Comparison of ENCODE assay signal across 2 cellular contexts in the genomic region with DNA sequence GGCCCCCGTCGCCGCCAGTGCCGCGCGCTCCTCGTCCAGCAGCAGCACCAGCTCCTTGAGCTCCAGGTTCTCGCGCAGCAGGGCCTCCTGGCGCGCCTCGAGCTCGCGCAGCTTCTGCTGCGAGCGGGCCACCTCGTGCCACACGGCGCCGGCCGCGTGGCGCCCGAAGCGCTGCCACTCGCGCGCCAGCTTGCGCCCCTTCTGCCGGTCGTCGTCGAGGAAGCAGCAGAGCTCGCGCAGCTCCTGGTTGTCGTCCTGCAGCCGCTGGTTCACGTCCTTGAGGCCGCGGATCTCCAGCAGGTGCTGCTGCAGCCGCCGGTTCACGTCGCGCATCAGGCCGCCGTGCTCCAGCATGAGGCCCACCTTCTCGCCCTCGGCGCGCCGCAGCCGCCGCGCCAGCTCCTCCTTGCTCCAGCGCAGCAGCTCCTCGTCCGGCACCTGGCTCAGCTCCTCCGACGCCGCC.
TF ChIP-seq lines count a peak whose summit lies in the region.

No MANE protein-coding gene starts in this region.

TF ChIP-seq in SK-N-SH treated with all-trans-retinoic acid at 6 μM for 48 hours, 23 proteins besides CTCF, POLR2A, EP300 and RAD21 (continued from another document):
- TF ChIP-seq, protein P1, sequence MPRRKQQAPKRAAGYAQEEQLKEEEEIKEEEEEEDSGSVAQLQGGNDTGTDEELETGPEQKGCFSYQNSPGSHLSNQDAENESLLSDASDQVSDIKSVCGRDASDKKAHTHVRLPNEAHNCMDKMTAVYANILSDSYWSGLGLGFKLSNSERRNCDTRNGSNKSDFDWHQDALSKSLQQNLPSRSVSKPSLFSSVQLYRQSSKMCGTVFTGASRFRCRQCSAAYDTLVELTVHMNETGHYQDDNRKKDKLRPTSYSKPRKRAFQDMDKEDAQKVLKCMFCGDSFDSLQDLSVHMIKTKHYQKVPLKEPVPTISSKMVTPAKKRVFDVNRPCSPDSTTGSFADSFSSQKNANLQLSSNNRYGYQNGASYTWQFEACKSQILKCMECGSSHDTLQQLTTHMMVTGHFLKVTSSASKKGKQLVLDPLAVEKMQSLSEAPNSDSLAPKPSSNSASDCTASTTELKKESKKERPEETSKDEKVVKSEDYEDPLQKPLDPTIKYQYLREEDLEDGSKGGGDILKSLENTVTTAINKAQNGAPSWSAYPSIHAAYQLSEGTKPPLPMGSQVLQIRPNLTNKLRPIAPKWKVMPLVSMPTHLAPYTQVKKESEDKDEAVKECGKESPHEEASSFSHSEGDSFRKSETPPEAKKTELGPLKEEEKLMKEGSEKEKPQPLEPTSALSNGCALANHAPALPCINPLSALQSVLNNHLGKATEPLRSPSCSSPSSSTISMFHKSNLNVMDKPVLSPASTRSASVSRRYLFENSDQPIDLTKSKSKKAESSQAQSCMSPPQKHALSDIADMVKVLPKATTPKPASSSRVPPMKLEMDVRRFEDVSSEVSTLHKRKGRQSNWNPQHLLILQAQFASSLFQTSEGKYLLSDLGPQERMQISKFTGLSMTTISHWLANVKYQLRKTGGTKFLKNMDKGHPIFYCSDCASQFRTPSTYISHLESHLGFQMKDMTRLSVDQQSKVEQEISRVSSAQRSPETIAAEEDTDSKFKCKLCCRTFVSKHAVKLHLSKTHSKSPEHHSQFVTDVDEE (CRISPR knock-in tag; IDR thresholded peaks at IDR 0.05) = peak; percentile 64; the same call in 1 of the 2 replicates

TF ChIP-seq in GM12878, 131 proteins besides CTCF, POLR2A, EP300 and RAD21:
- 0 out of 2 replicates have a peak, but pooled peaks have one; percentile 21 for TF ChIP-seq NKRF (conservative IDR thresholded peaks at IDR 0.05)
- TF ChIP-seq RBBP5 (conservative IDR thresholded peaks at IDR 0.05) = no peak
- TF ChIP-seq ZNF217 (IDR thresholded peaks at IDR 0.05) = no peak
- TF ChIP-seq E4F1 (IDR thresholded peaks at IDR 0.05; ENCODE audit: borderline replicate concordance, partially characterized antibody) = no peak
- no peak for TF ChIP-seq YBX1 (IDR thresholded peaks at IDR 0.05)
- TF ChIP-seq, protein P2, sequence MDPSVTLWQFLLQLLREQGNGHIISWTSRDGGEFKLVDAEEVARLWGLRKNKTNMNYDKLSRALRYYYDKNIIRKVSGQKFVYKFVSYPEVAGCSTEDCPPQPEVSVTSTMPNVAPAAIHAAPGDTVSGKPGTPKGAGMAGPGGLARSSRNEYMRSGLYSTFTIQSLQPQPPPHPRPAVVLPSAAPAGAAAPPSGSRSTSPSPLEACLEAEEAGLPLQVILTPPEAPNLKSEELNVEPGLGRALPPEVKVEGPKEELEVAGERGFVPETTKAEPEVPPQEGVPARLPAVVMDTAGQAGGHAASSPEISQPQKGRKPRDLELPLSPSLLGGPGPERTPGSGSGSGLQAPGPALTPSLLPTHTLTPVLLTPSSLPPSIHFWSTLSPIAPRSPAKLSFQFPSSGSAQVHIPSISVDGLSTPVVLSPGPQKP (IDR thresholded peaks at IDR 0.05; ENCODE audit: low read depth, low read length) = no peak
- 0 out of 2 replicates have a peak, but pooled peaks have one; percentile 26 for TF ChIP-seq ZNF207 (IDR thresholded peaks at IDR 0.05; ENCODE audit: borderline replicate concordance)
- 0 out of 2 replicates have a peak, but pooled peaks have one; percentile 27 for TF ChIP-seq GATAD2B (conservative IDR thresholded peaks at IDR 0.05; ENCODE audit: low read depth)
- no peak for TF ChIP-seq HDAC6 (IDR thresholded peaks at IDR 0.05; ENCODE audit: unreplicated experiment)
- TF ChIP-seq IKZF1 (conservative IDR thresholded peaks at IDR 0.05) = peak; percentile 15
- no peak for TF ChIP-seq BHLHE40 (IDR thresholded peaks at IDR 0.05; ENCODE audit: borderline replicate concordance in 1 of 2, low read depth in 2 of 2, low read length in 1 of 2)
- no peak for TF ChIP-seq FOS (IDR thresholded peaks at IDR 0.05; ENCODE audit: borderline replicate concordance, extremely low read depth, insufficient read length)
- no peak for TF ChIP-seq SKIL (IDR thresholded peaks at IDR 0.05; ENCODE audit: low read depth, poor library complexity, severe bottlenecking)
- TF ChIP-seq, protein P3, sequence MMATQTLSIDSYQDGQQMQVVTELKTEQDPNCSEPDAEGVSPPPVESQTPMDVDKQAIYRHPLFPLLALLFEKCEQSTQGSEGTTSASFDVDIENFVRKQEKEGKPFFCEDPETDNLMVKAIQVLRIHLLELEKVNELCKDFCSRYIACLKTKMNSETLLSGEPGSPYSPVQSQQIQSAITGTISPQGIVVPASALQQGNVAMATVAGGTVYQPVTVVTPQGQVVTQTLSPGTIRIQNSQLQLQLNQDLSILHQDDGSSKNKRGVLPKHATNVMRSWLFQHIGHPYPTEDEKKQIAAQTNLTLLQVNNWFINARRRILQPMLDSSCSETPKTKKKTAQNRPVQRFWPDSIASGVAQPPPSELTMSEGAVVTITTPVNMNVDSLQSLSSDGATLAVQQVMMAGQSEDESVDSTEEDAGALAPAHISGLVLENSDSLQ (IDR thresholded peaks at IDR 0.05) = no peak
- TF ChIP-seq, protein P4, sequence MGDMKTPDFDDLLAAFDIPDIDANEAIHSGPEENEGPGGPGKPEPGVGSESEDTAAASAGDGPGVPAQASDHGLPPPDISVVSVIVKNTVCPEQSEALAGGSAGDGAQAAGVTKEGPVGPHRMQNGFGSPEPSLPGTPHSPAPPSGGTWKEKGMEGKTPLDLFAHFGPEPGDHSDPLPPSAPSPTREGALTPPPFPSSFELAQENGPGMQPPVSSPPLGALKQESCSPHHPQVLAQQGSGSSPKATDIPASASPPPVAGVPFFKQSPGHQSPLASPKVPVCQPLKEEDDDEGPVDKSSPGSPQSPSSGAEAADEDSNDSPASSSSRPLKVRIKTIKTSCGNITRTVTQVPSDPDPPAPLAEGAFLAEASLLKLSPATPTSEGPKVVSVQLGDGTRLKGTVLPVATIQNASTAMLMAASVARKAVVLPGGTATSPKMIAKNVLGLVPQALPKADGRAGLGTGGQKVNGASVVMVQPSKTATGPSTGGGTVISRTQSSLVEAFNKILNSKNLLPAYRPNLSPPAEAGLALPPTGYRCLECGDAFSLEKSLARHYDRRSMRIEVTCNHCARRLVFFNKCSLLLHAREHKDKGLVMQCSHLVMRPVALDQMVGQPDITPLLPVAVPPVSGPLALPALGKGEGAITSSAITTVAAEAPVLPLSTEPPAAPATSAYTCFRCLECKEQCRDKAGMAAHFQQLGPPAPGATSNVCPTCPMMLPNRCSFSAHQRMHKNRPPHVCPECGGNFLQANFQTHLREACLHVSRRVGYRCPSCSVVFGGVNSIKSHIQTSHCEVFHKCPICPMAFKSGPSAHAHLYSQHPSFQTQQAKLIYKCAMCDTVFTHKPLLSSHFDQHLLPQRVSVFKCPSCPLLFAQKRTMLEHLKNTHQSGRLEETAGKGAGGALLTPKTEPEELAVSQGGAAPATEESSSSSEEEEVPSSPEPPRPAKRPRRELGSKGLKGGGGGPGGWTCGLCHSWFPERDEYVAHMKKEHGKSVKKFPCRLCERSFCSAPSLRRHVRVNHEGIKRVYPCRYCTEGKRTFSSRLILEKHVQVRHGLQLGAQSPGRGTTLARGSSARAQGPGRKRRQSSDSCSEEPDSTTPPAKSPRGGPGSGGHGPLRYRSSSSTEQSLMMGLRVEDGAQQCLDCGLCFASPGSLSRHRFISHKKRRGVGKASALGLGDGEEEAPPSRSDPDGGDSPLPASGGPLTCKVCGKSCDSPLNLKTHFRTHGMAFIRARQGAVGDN (IDR thresholded peaks at IDR 0.05) = peak; percentile 54; the same call in 1 of the 2 replicates
- peak; percentile 27; the same call in 1 of the 2 replicates for TF ChIP-seq LARP7 (IDR thresholded peaks at IDR 0.05)
- TF ChIP-seq NR2C1 (IDR thresholded peaks at IDR 0.05) = no peak
- TF ChIP-seq STAT1 (conservative IDR thresholded peaks at IDR 0.05) = no peak
- TF ChIP-seq SREBF2 (IDR thresholded peaks at IDR 0.05; ENCODE audit: low read length) = no peak
- peak; percentile 19; the same call in 1 of the 2 replicates for TF ChIP-seq DPF2 (IDR thresholded peaks at IDR 0.05)
- TF ChIP-seq, protein P5, sequence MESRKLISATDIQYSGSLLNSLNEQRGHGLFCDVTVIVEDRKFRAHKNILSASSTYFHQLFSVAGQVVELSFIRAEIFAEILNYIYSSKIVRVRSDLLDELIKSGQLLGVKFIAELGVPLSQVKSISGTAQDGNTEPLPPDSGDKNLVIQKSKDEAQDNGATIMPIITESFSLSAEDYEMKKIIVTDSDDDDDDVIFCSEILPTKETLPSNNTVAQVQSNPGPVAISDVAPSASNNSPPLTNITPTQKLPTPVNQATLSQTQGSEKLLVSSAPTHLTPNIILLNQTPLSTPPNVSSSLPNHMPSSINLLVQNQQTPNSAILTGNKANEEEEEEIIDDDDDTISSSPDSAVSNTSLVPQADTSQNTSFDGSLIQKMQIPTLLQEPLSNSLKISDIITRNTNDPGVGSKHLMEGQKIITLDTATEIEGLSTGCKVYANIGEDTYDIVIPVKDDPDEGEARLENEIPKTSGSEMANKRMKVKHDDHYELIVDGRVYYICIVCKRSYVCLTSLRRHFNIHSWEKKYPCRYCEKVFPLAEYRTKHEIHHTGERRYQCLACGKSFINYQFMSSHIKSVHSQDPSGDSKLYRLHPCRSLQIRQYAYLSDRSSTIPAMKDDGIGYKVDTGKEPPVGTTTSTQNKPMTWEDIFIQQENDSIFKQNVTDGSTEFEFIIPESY (IDR thresholded peaks at IDR 0.05) = peak; percentile 88; the same call in 1 of the 2 replicates
